In genomic region chr6:159169557-159170332, GRCh38 we compare ENCODE assay signal across 9 cellular contexts. TPM values are rescaled to one million over a fixed set of nuclear protein-coding genes. Genes with fewer than 3 reads are reported as not detected.
DNase-seq lines count a peak whose midpoint lies in the region; ATAC-seq and TF ChIP-seq lines count a peak whose summit lies in the region.
"Had no signal": no experiment of that assay in that cellular context is flagged by ENCODE, and none has a peak within 500 bp of the region (broad histone marks: within the 10 kb centered on the region; RNA-seq: fewer than 3 reads in every experiment).

No MANE protein-coding gene starts in this region.

- H3K14ac ChIP-seq in trophoblast cell (ENCODE audit: low read length): no peak overlapping the region

- H3K27ac Mint-ChIP-seq in activated CD4-positive, alpha-beta T cell treated with anti-CD3 and anti-CD28 coated beads, Interleukin-2, amount 10 ng/mL, durations not matched to agents 24 days and 14 days: no peak overlapping the region

- WGBS in trophoblast cell (ENCODE audit: extremely low coverage, insufficient coverage, insufficient read length): no CpG with 5 or more reads among the region's 87 CpGs

- no peaks in the 10 kb centered on the region for H3K36me3 Mint-ChIP-seq in activated CD4-positive, alpha-beta T cell treated with anti-CD3 and anti-CD28 coated beads, Interleukin-2, amount 10 ng/mL, durations not matched to agents 24 days and 14 days (ENCODE audit: low read depth)

- peak overlapping the region; percentile 27 for H3K4me3 ChIP-seq in fibroblast of pulmonary artery (replicated peaks; ENCODE audit: low read depth, low read length)
- peak overlapping the region; percentile 72 for H3K4me3 ChIP-seq in trophoblast cell (ENCODE audit: low read depth, low read length)
- H3K4me3 ChIP-seq: lung had no signal

- peak overlapping the region; percentile 86 for H3K4me2 ChIP-seq in trophoblast cell (ENCODE audit: low read length)

- no peaks in the 10 kb centered on the region for H3K9me3 Mint-ChIP-seq in activated CD4-positive, alpha-beta T cell treated with anti-CD3 and anti-CD28 coated beads, Interleukin-2, amount 10 ng/mL, durations not matched to agents 24 days and 14 days

- H4K8ac ChIP-seq in trophoblast cell (ENCODE audit: low read depth, low read length): no peak overlapping the region

- intact Hi-C loops in activated CD4-positive, alpha-beta T cell treated with anti-CD3 and anti-CD28 coated beads, Interleukin-2, amount 10 ng/mL, durations not matched to agents 24 days and 14 days (cut with micrococcal nuclease): loop anchor here (5.0 kb wide), 2 partner anchors 83 to 293 kb away; no protein-coding TSS in a partner anchor

- H3K27me3 Mint-ChIP-seq in activated CD4-positive, alpha-beta T cell treated with anti-CD3 and anti-CD28 coated beads, Interleukin-2, amount 10 ng/mL, durations not matched to agents 24 days and 14 days: peaks cover 84% of the 10 kb centered on the region

- H4K12ac ChIP-seq in trophoblast cell (ENCODE audit: low read depth, low read length): no peak overlapping the region

- H3K9ac ChIP-seq in trophoblast cell (ENCODE audit: low read length): no peak overlapping the region

- TF ChIP-seq CTCF in fibroblast of pulmonary artery (IDR thresholded peaks at IDR 0.05; ENCODE audit: low read length, missing control alignments): no peak

- H2BK120ac ChIP-seq in trophoblast cell (ENCODE audit: insufficient read depth, low read length, poor library complexity): no peak overlapping the region

- peak; percentile 21 for ATAC-seq in HG02571 (IDR thresholded peaks at IDR 0.05; ENCODE audit: unreplicated experiment)

- H3K4me1 Mint-ChIP-seq in activated CD4-positive, alpha-beta T cell treated with anti-CD3 and anti-CD28 coated beads, Interleukin-2, amount 10 ng/mL, durations not matched to agents 24 days and 14 days: peaks cover 16% of the 10 kb centered on the region

- H3K36me3 ChIP-seq in trophoblast cell (ENCODE audit: control insufficient read depth in 1 of 2, insufficient read depth in 2 of 2, low read length in 2 of 2): no peaks in the 10 kb centered on the region

- no peak overlapping the region for H3K27ac ChIP-seq in trophoblast cell (ENCODE audit: low read depth, low read length)

- peaks cover 38% of the 10 kb centered on the region for H3K27me3 ChIP-seq in trophoblast cell (ENCODE audit: insufficient read depth, low read length)

- DNase-seq in DMS 273 treated with DMSO at 0.1 percent for 48 hours (lab: John Stamatoyannopoulos, UW): peak; percentile 28
- peak; percentile 62 for DNase-seq in activated CD4-positive, alpha-beta T cell treated with anti-CD3 and anti-CD28 coated beads, Interleukin-2, amount 10 ng/mL, durations not matched to agents 24 days and 14 days
- peak; percentile 29 for DNase-seq in fibroblast of pulmonary artery (ENCODE audit: low read depth)
- DNase-seq in trophoblast cell: no peak
- no peak for DNase-seq in OCI-M2 (lab: John Stamatoyannopoulos, UW; ENCODE audit: unreplicated experiment)
- no peak for DNase-seq in cortex of kidney (lab: John Stamatoyannopoulos, UW)
- no peak for DNase-seq in NCI-H187 (lab: John Stamatoyannopoulos, UW)

- H2BK12ac ChIP-seq in trophoblast cell (ENCODE audit: low read length): no peak overlapping the region

- peak overlapping the region; percentile 4 for H2AFZ ChIP-seq in trophoblast cell (ENCODE audit: insufficient read depth, low read length, poor library complexity)

- H3K18ac ChIP-seq in trophoblast cell (ENCODE audit: low read length): no peak overlapping the region

- H3K4ac ChIP-seq in trophoblast cell (ENCODE audit: low read depth, low read length): no peak overlapping the region

- peaks cover 8 to 13% of the 10 kb centered on the region in 2 experiments for H3K4me1 ChIP-seq in trophoblast cell (ENCODE audit: control insufficient read depth in 1 of 2, insufficient read depth in 2 of 2, low read length in 2 of 2)

- H3K9me3 ChIP-seq in trophoblast cell (ENCODE audit: insufficient read depth, low read depth, low read length): peaks cover 2% of the 10 kb centered on the region

- no peak overlapping the region for H3K23ac ChIP-seq in trophoblast cell (ENCODE audit: low read length)

- no peak overlapping the region for H4K91ac ChIP-seq in trophoblast cell (ENCODE audit: low read depth, low read length)

- H3K79me2 ChIP-seq in trophoblast cell (ENCODE audit: control insufficient read depth, insufficient read depth, low read length, poor library complexity): no peaks in the 10 kb centered on the region

- no peak overlapping the region for H2BK5ac ChIP-seq in trophoblast cell (ENCODE audit: low read depth, low read length, poor library complexity)

- no peak overlapping the region for H2AK5ac ChIP-seq in trophoblast cell (ENCODE audit: low read length)

- H3K4me3 Mint-ChIP-seq in activated CD4-positive, alpha-beta T cell treated with anti-CD3 and anti-CD28 coated beads, Interleukin-2, amount 10 ng/mL, durations not matched to agents 24 days and 14 days: peak overlapping the region; percentile 67

- no peaks in the 10 kb centered on the region for H3K79me1 ChIP-seq in trophoblast cell (ENCODE audit: low read length)

RNA-seq across cellular contexts. Expression of gene FNDC1, which starts 0.5 kb away (rescaled TPM):
- not detected in 2 replicates for total RNA-seq in activated CD4-positive, alpha-beta T cell treated with anti-CD3 and anti-CD28 coated beads, Interleukin-2, amount 10 ng/mL, durations not matched to agents 24 days and 14 days
- polyA plus RNA-seq in trophoblast cell (2013): 0.34 and 0.39 TPM in 2 replicates

Comparison
In these comparisons a context has a peak if more than half of its experiments do, and no peak if none do; other contexts are left out.
1. DNase-seq: peak in DMS 273 treated with DMSO at 0.1 percent for 48 hours (single experiment), activated CD4-positive, alpha-beta T cell treated with anti-CD3 and anti-CD28 coated beads, Interleukin-2, amount 10 ng/mL, durations not matched to agents 24 days and 14 days (single experiment) and fibroblast of pulmonary artery (single experiment); none in trophoblast cell (0 of 2), OCI-M2 (single experiment), cortex of kidney (single experiment) and NCI-H187 (0 of 2).